ENCODE assay signal across 1 cellular context in the genomic region with DNA sequence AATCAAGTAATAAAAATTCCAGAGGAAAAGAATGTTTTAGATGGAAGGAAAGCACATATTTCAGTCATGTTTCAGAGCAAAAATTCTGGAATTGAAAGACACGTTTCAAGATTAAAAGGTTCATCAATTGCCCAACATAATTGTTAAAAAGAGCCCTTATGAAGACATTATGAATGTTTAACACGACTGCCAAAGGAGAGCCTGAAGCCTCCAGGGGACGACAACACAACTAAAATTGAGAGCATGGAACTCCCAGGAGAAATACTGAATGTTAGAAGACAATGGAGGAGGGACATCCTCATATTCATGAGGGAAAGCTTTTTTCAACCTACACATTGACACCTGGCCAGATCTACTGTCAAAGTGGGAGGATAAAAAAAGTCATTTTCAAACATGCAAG.
TF ChIP-seq lines count a peak whose summit lies in the region.

No MANE protein-coding gene starts in this region.

TF ChIP-seq in HepG2, 621 proteins besides CTCF, POLR2A, EP300 and RAD21:
- no peak for TF ChIP-seq PTBP1 (IDR thresholded peaks at IDR 0.05; ENCODE audit: low read depth, low read length, poor library complexity, severe bottlenecking)
- TF ChIP-seq NKX3-1 (CRISPR knock-in tag; IDR thresholded peaks at IDR 0.05), result no peak
- TF ChIP-seq TAF15 (IDR thresholded peaks at IDR 0.05; ENCODE audit: low read depth, low read length, poor library complexity, severe bottlenecking), result no peak
- TF ChIP-seq STAG1 (CRISPR knock-in tag; IDR thresholded peaks at IDR 0.05), result peak; percentile 62
- no peak for TF ChIP-seq HDAC1 (CRISPR knock-in tag; IDR thresholded peaks at IDR 0.05)
- TF ChIP-seq U2AF2 (IDR thresholded peaks at IDR 0.05; ENCODE audit: low read depth, low read length), result no peak
- TF ChIP-seq HNRNPL (IDR thresholded peaks at IDR 0.05; ENCODE audit: low read depth, low read length), result no peak
- no peak for TF ChIP-seq HOXA3 (CRISPR knock-in tag; IDR thresholded peaks at IDR 0.05)
- no peak for TF ChIP-seq ELF1 (CRISPR knock-in tag; IDR thresholded peaks at IDR 0.05)
- TF ChIP-seq SMC3 (IDR thresholded peaks at IDR 0.05; ENCODE audit: low read length), result peak; percentile 67
- no peak for TF ChIP-seq ZSCAN29 (CRISPR knock-in tag; conservative IDR thresholded peaks at IDR 0.05)
- TF ChIP-seq ZNF253 (CRISPR knock-in tag; IDR thresholded peaks at IDR 0.05; ENCODE audit: borderline replicate concordance), result no peak
